8 cellular contexts compared by ENCODE assay signal in the genomic region with DNA sequence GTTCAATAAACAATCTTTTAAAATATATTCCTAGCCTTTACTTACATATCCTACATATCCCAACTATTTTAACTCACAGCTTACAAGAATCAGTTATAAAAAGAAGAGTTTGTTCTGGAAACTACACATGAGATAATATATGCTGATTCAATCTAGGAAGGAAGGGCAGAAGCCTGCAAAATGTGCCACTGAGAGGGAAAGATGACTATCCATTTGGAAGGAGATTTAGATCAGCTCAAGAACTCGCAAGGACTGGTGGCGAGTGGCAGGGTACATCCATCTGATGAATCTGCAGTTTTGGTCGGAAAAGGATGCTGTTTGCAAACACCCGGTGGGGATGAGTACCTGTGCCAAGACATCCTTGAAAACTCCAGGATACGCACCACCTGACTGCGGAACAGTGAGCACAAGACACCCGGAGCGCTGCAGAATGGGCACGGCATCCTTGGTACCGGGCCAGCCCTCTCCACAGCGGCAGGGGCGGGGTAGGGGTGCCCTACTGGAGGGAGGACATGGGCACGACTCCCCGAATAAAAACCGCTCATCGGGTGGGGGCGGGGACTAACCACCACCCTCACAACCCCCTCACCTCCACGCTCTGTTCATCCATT.
DNase-seq lines count a peak whose midpoint lies in the region; ATAC-seq and TF ChIP-seq lines count a peak whose summit lies in the region.

No MANE protein-coding gene starts in this region.

- ATAC-seq in HG02759 (IDR thresholded peaks at IDR 0.05; ENCODE audit: unreplicated experiment) = peak; percentile 30

- peak overlapping the region; percentile 99 for H3K4me3 ChIP-seq in GM12865 (ENCODE audit: low read depth, low read length)

- DNase-seq in GM12865 (ENCODE audit: low read depth) = peak; percentile 59
- DNase-seq in NCI-H2029 treated with DMSO at 0.1 percent for 48 hours (lab: John Stamatoyannopoulos, UW) = peak; percentile 30
- peak; percentile 45 to 54 for DNase-seq in activated CD4-positive, alpha-beta T cell treated with anti-CD3 and anti-CD28 coated beads for 24 hours (ENCODE audit: low read depth in 2 of 2)
- peak; percentile 77 for DNase-seq in cerebellar cortex (ENCODE audit: low spot score)
- peak; percentile 13 for DNase-seq in kidney glomerular epithelial cell (lab: John Stamatoyannopoulos, UW)
- DNase-seq in stimulated activated CD4-positive, alpha-beta T cell treated with anti-CD3 and anti-CD28 coated beads, Interleukin-1b, Interleukin-23, amount 100 ng/mL, for 4 hours (ENCODE audit: low read depth in 2 of 2) = peak; percentile 47 to 57
- DNase-seq in GF-D8 (lab: John Stamatoyannopoulos, UW) = no peak

- no peak for TF ChIP-seq CTCF in GM12865 (IDR thresholded peaks at IDR 0.05; ENCODE audit: insufficient read depth, low read depth, low read length, missing control alignments)
